Comparison of ENCODE assay signal across 12 cellular contexts in the genomic region with DNA sequence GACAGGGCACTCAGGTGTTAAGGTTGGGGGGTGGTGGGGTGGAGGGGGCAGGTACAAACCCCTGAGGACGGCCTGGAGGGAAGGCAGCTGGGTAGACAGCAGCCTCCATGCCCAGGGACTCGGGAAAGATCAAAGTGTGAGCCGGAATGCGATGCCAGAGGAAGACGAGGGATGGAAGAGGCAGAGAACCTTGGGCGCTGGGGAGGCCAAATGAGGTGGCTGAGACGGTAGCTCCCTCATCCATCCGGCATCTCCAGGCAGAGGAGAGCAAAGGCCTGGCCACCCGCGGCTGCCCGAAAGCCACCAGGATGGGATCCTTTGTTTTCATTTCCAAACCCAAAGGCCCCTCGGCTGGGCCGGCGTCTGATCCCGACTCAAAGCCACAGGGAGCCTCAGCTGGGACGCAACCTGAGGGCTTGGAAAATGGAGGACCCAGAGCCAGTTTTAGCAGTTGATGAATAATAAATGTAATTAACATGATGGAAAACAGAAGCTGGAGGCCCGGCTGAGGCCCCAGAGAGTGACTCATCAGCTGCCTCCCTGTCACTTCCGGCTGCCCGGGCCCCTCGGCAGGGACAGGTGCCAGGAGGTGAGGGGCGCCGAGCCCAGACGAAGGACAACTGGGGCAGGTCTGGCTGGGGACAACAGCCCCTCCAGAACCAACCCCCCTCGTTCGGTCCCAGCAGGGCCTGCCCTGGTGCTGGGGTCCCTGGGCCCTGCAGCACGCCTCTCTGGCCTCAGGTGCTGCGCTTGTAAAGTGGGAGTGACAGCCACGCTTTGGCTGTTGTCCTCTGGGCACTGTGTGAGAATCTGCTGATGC.
A peak's percentile ranks its signal among the peaks of the same experiment; 100 is the strongest.
DNase-seq lines count a peak whose midpoint lies in the region; ATAC-seq, FAIRE-seq and TF ChIP-seq lines count a peak whose summit lies in the region.
"Had no signal": no experiment of that assay in that cellular context is flagged by ENCODE, and none has a peak within 500 bp of the region (broad histone marks: within the 10 kb centered on the region; RNA-seq: fewer than 3 reads in every experiment).

No MANE protein-coding gene starts in this region.

- intact Hi-C loops in right cardiac atrium (cut with DNase I) = loop anchor here in 1 of 4 donors (5.0 kb wide), 1 partner anchor 337 kb away; no protein-coding TSS in a partner anchor
- intact Hi-C loops in heart right ventricle (cut with DNase I) = loop anchor here in 3 of 10 donors (5.0 kb wide), 1 partner anchor 337 kb away; no protein-coding TSS in a partner anchor

- TF ChIP-seq CTCF in heart right ventricle (IDR thresholded peaks at IDR 0.05) (no peak), fibroblast of villous mesenchyme (IDR thresholded peaks at IDR 0.05; ENCODE audit: insufficient read depth, low read depth, low read length) (no peak)

- no peak overlapping the region for H3K4me3 ChIP-seq in right cardiac atrium (ENCODE audit: low read length)
- no peak overlapping the region for H3K4me3 ChIP-seq in heart right ventricle
- H3K4me3 ChIP-seq in fibroblast of villous mesenchyme (ENCODE audit: low read depth, low read length) = no peak overlapping the region

- H3K27ac ChIP-seq in right cardiac atrium (ENCODE audit: low read length) = no peak overlapping the region
- H3K27ac ChIP-seq in heart right ventricle = no peak overlapping the region
- H3K27ac ChIP-seq: neutrophil had no signal

- WGBS in right cardiac atrium = 80% methylated on average over 28 of the region's 28 CpGs
- 81 to 82% methylated on average over 28 of the region's 28 CpGs for WGBS in heart right ventricle, 2 donors

- H3K9me3 ChIP-seq in right cardiac atrium (ENCODE audit: control insufficient read depth, low read length) = no peaks in the 10 kb centered on the region
- no peaks in the 10 kb centered on the region for H3K9me3 ChIP-seq in heart right ventricle
- H3K9me3 ChIP-seq: neutrophil had no signal

- DNase-seq in right cardiac atrium (peak in 2 of 3 donors; percentile 37 to 60), heart right ventricle (no peak), SK-N-DZ (ENCODE audit: low spot score) (peak; percentile 82), fibroblast of villous mesenchyme (ENCODE audit: low read depth) (peak; percentile 48), urothelium cell line (ENCODE audit: low spot score) (peak; percentile 68), NCI-H748 (lab: John Stamatoyannopoulos, UW; ENCODE audit: unreplicated experiment) (no peak)
- DNase-seq in activated CD8-positive, alpha-beta memory T cell treated with anti-CD3 and anti-CD28 coated beads, Interleukin-2, amount 50 U/mL, for 4 hours = no peak
- DNase-seq: activated CD4-positive, alpha-beta T cell treated with anti-CD3 and anti-CD28 coated beads, Interleukin-2, amount 50 U/mL, for 4 hours; AML-193; NCI-H1930 had no signal

- ATAC-seq in right cardiac atrium (no peak), heart right ventricle (no peak), HG03139 (IDR thresholded peaks at IDR 0.05; ENCODE audit: unreplicated experiment) (no peak)

- FAIRE-seq in urothelium cell line (lab: Jason Lieb, UNC) = no peak

- H3K27me3 ChIP-seq in right cardiac atrium (ENCODE audit: control insufficient read depth, insufficient read depth) = no peaks in the 10 kb centered on the region
- H3K27me3 ChIP-seq in heart right ventricle = no peaks in the 10 kb centered on the region

- H3K4me1 ChIP-seq in right cardiac atrium (ENCODE audit: control insufficient read depth, insufficient read depth, low read length) = no peaks in the 10 kb centered on the region
- peaks cover 0 to 6% (median 0%) of the 10 kb centered on the region in 9 donors for H3K4me1 ChIP-seq in heart right ventricle

- no peaks in the 10 kb centered on the region for H3K36me3 ChIP-seq in heart right ventricle
- H3K36me3 ChIP-seq: neutrophil had no signal

Comparison
In these comparisons a context has a peak if more than half of its experiments do, and no peak if none do; other contexts are left out.
1. DNase-seq: peak in right cardiac atrium (2 of 3), SK-N-DZ (single experiment), fibroblast of villous mesenchyme (single experiment) and urothelium cell line (single experiment); none in heart right ventricle (0 of 2), activated CD8-positive, alpha-beta memory T cell treated with anti-CD3 and anti-CD28 coated beads, Interleukin-2, amount 50 U/mL, for 4 hours (single experiment) and NCI-H748 (single experiment).